10 cellular contexts compared by ENCODE assay signal in the genomic region with DNA sequence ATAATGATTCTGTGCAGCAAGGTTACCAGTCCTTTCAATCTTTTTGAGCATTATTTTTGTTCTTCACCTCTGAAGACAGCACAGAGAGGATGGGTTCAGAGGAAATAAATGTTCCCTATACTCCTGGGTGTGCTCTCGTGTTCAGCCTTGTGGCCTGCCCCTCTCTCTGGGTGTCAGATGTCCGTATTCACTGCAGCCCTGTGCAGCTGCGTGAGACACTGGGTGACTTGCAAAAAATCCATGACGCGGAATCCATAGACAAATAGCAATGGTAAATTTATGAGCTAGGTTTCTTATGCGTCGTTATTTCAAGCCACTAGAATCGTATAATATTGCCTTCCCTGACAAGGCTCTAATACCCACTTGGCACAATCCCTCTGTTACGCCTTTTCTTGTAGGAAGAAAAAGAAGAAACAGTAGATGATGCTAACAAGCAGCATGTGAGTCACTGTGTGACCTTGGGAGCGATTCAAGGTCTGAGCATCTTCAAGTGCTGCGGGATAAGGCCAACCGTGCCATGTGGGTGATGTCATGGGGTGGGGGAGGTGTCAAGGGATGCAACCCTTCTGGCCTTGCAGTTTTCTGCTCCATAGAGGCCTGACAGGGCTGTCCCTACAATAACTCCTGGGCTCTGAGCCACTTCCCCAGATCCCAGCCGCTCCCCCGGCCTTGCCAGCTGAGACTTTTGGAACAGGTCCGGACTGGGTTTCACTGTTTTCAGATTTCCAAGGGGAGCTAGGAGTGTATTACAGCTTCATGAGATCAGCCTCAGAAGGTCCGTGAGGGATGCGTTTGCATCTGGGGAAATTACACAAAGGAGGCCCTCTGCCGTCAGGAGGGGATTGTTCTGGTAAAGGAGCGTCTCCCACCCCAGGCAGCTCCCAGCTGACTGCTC. TPM values are rescaled to one million over a fixed set of nuclear protein-coding genes. Genes with fewer than 3 reads are reported as not detected.
DNase-seq lines count a peak whose midpoint lies in the region; ATAC-seq and TF ChIP-seq lines count a peak whose summit lies in the region.
"Had no signal": no experiment of that assay in that cellular context is flagged by ENCODE, and none has a peak within 500 bp of the region (broad histone marks: within the 10 kb centered on the region; RNA-seq: fewer than 3 reads in every experiment).

No MANE protein-coding gene starts in this region.

- no peak overlapping the region for H3K4me3 ChIP-seq in left ventricle myocardium inferior

- no peak overlapping the region for H3K27ac ChIP-seq in left ventricle myocardium inferior (replicated peaks)
- H3K27ac ChIP-seq in foreskin keratinocyte = no peak overlapping the region
- no peak overlapping the region for H3K27ac ChIP-seq in RWPE1

- no peaks in the 10 kb centered on the region for H3K36me3 ChIP-seq in left ventricle myocardium inferior

- TF ChIP-seq CTCF in left ventricle myocardium inferior (IDR thresholded peaks at IDR 0.05; ENCODE audit: borderline replicate concordance) = no peak
- no peak for TF ChIP-seq CTCF in foreskin keratinocyte (conservative IDR thresholded peaks at IDR 0.05)
- TF ChIP-seq CTCF in RWPE1 (conservative IDR thresholded peaks at IDR 0.05; ENCODE audit: low read depth) = no peak

- POLR2A ChIA-PET in RWPE1 (lab: Yijun Ruan, JAX; ENCODE audit: low non-redundant PET) = no interaction called here

- H3K4me1 ChIP-seq in left ventricle myocardium inferior (peaks cover 20% of the 10 kb centered on the region), foreskin keratinocyte (no peaks in the 10 kb centered on the region)

- ATAC-seq in foreskin keratinocyte = no peak

- intact Hi-C loops in left ventricle myocardium inferior (cut with micrococcal nuclease) = no loop called here

- CTCF ChIA-PET in RWPE1 (lab: Yijun Ruan, JAX) = no interaction called here

- H3K27me3 ChIP-seq in left ventricle myocardium inferior (ENCODE audit: low read depth) (peaks cover 10% of the 10 kb centered on the region), foreskin keratinocyte (peaks cover 50% of the 10 kb centered on the region)

- DNase-seq in ELF-1 (ENCODE audit: low read depth, low spot score) = peak; percentile 20
- DNase-seq in amygdala (lab: John Stamatoyannopoulos, UW) = peak in 39 of 56 donors; percentile 10 to 84 (median 39)
- DNase-seq in left ventricle myocardium inferior = peak; percentile 57
- peak; percentile 54 for DNase-seq in retina
- no peak for DNase-seq in LoVo (ENCODE audit: low spot score)
- no peak for DNase-seq in stimulated activated CD4-positive, alpha-beta T cell treated with anti-CD3 and anti-CD28 coated beads, Interleukin-2, amount 100 ng/mL, for 24 hours
- no peak for DNase-seq in foreskin keratinocyte
- DNase-seq in RWPE1 (ENCODE audit: low spot score) = no peak
- DNase-seq: activated naive CD4-positive, alpha-beta T cell; NCI-H2081 had no signal

- no peaks in the 10 kb centered on the region for H3K9me3 ChIP-seq in left ventricle myocardium inferior (replicated peaks)

RNA-seq across cellular contexts. Expression of a gene that starts 47.6 kb away (rescaled TPM):
- total RNA-seq in left ventricle myocardium inferior (21.7 TPM), foreskin keratinocyte (14.2 and 15.5 TPM in 2 replicates)
- 13.6 and 14.5 TPM in 2 replicates for polyA plus RNA-seq in foreskin keratinocyte

Comparison
In these comparisons a context has a peak if more than half of its experiments do, and no peak if none do; other contexts are left out.
1. DNase-seq: peak in ELF-1 (single experiment), amygdala (39 of 56), left ventricle myocardium inferior (single experiment) and retina (single experiment); none in LoVo (single experiment), stimulated activated CD4-positive, alpha-beta T cell treated with anti-CD3 and anti-CD28 coated beads, Interleukin-2, amount 100 ng/mL, for 24 hours (0 of 2), foreskin keratinocyte (0 of 2) and RWPE1 (single experiment).